In genomic region chr1:161177112-161177935, GRCh38 we compare ENCODE assay signal across 1 cellular context.
TF ChIP-seq lines count a peak whose summit lies in the region.

TSS of gene B4GALT3 (minus strand) at chr1:161177507. CDS start at chr1:161176060, 1,447 bp downstream.

TF ChIP-seq in HepG2, 621 proteins besides CTCF, POLR2A, EP300 and RAD21 (continued from another document and continues in another):
- TF ChIP-seq, protein P1, sequence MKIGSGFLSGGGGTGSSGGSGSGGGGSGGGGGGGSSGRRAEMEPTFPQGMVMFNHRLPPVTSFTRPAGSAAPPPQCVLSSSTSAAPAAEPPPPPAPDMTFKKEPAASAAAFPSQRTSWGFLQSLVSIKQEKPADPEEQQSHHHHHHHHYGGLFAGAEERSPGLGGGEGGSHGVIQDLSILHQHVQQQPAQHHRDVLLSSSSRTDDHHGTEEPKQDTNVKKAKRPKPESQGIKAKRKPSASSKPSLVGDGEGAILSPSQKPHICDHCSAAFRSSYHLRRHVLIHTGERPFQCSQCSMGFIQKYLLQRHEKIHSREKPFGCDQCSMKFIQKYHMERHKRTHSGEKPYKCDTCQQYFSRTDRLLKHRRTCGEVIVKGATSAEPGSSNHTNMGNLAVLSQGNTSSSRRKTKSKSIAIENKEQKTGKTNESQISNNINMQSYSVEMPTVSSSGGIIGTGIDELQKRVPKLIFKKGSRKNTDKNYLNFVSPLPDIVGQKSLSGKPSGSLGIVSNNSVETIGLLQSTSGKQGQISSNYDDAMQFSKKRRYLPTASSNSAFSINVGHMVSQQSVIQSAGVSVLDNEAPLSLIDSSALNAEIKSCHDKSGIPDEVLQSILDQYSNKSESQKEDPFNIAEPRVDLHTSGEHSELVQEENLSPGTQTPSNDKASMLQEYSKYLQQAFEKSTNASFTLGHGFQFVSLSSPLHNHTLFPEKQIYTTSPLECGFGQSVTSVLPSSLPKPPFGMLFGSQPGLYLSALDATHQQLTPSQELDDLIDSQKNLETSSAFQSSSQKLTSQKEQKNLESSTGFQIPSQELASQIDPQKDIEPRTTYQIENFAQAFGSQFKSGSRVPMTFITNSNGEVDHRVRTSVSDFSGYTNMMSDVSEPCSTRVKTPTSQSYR (CRISPR knock-in tag; IDR thresholded peaks at IDR 0.05; ENCODE audit: borderline replicate concordance), result peak; percentile 8; the same call in 1 of the 2 replicates
- TF ChIP-seq ESRRA (CRISPR knock-in tag; IDR thresholded peaks at IDR 0.05; ENCODE audit: low read depth) (peak; percentile 85; the same call in 1 of the 2 replicates), ZFY (CRISPR knock-in tag; IDR thresholded peaks at IDR 0.05) (peak; percentile 89), GATAD1 (CRISPR knock-in tag; IDR thresholded peaks at IDR 0.05) (peak; percentile 78), U2AF1 (optimal IDR thresholded peaks at IDR 0.05; ENCODE audit: low read depth, low read length) (peak; percentile 64), TAF1 (CRISPR knock-in tag; IDR thresholded peaks at IDR 0.05) (peak; percentile 93), ADNP (CRISPR knock-in tag; IDR thresholded peaks at IDR 0.05) (no peak), MAFF (IDR thresholded peaks at IDR 0.05; ENCODE audit: low read depth, low read length) (no peak), BHLHE40 (IDR thresholded peaks at IDR 0.05; ENCODE audit: low read length) (no peak), SPEN (CRISPR knock-in tag; IDR thresholded peaks at IDR 0.05; ENCODE audit: low read depth) (peak; percentile 68), NFE2L2 (IDR thresholded peaks at IDR 0.05; ENCODE audit: low read length) (no peak), HNRNPLL (IDR thresholded peaks at IDR 0.05; ENCODE audit: low read depth, low read length, poor library complexity, severe bottlenecking) (peak; percentile 57), RCOR2 (CRISPR knock-in tag; IDR thresholded peaks at IDR 0.05) (no peak), ZNF232 (CRISPR knock-in tag; IDR thresholded peaks at IDR 0.05; ENCODE audit: borderline replicate concordance) (peak; percentile 68; the same call in 1 of the 2 replicates), ZBTB7A (CRISPR knock-in tag; IDR thresholded peaks at IDR 0.05) (0 out of 2 replicates have a peak, but pooled peaks have one; percentile 9), POLR2AphosphoS5 (IDR thresholded peaks at IDR 0.05; ENCODE audit: low read depth, low read length) (peak; percentile 98), ZNF501 (CRISPR knock-in tag; IDR thresholded peaks at IDR 0.05) (peak; percentile 93), NPAS2 (CRISPR knock-in tag; IDR thresholded peaks at IDR 0.05; ENCODE audit: borderline replicate concordance) (peak; percentile 67; the same call in 1 of the 2 replicates), SATB2 (CRISPR knock-in tag; IDR thresholded peaks at IDR 0.05) (0 out of 2 replicates have a peak, but pooled peaks have one; percentile 39), ZNF543 (CRISPR knock-in tag; IDR thresholded peaks at IDR 0.05) (peak; percentile 70; the same call in 1 of the 2 replicates), KLF9 (CRISPR knock-in tag; IDR thresholded peaks at IDR 0.05; ENCODE audit: low read depth) (peak; percentile 72; the same call in 1 of the 2 replicates), ZNF337 (CRISPR knock-in tag; IDR thresholded peaks at IDR 0.05; ENCODE audit: borderline replicate concordance, low read depth) (peak; percentile 86; the same call in 1 of the 2 replicates), SP1 (IDR thresholded peaks at IDR 0.05) (no peak), SP1 (CRISPR knock-in tag; IDR thresholded peaks at IDR 0.05) (peak; percentile 97), TCF7L2 (IDR thresholded peaks at IDR 0.05; ENCODE audit: low read depth, low read length) (no peak), ZNF772 (CRISPR knock-in tag; IDR thresholded peaks at IDR 0.05) (peak; percentile 74; the same call in 1 of the 2 replicates), THRA (CRISPR knock-in tag; IDR thresholded peaks at IDR 0.05; ENCODE audit: borderline replicate concordance) (peak; percentile 19), SKIL (CRISPR knock-in tag; IDR thresholded peaks at IDR 0.05; ENCODE audit: borderline replicate concordance) (0 out of 2 replicates have a peak, but pooled peaks have one; percentile 33), TARDBP (CRISPR knock-in tag; IDR thresholded peaks at IDR 0.05) (peak; percentile 57; the same call in 1 of the 2 replicates), ZNF234 (CRISPR knock-in tag; conservative IDR thresholded peaks at IDR 0.05) (0 out of 2 replicates have a peak, but pooled peaks have one; percentile 35), TSC22D2 (CRISPR knock-in tag; IDR thresholded peaks at IDR 0.05; ENCODE audit: borderline replicate concordance) (no peak; the same call in 1 of the 2 replicates), ZNF350 (CRISPR knock-in tag; IDR thresholded peaks at IDR 0.05; ENCODE audit: borderline replicate concordance, low read depth) (peak; percentile 79; the same call in 1 of the 2 replicates), DMAP1 (CRISPR knock-in tag; IDR thresholded peaks at IDR 0.05) (peak; percentile 98), CREM (IDR thresholded peaks at IDR 0.05) (peak; percentile 42), CREM (CRISPR knock-in tag; IDR thresholded peaks at IDR 0.05) (peak; percentile 4; the same call in 1 of the 2 replicates), ZNF317 (CRISPR knock-in tag; IDR thresholded peaks at IDR 0.05) (peak; percentile 91), ZBTB26 (CRISPR knock-in tag; IDR thresholded peaks at IDR 0.05; ENCODE audit: borderline replicate concordance) (peak; percentile 81; the same call in 1 of the 2 replicates), ZNF883 (CRISPR knock-in tag; IDR thresholded peaks at IDR 0.05; ENCODE audit: not compliant biosample characterization) (peak; percentile 85), SOX5 (CRISPR knock-in tag; IDR thresholded peaks at IDR 0.05; ENCODE audit: borderline replicate concordance) (peak; percentile 39; the same call in 1 of the 2 replicates), MED8 (CRISPR knock-in tag; IDR thresholded peaks at IDR 0.05; ENCODE audit: insufficient replicate concordance) (peak; percentile 75)
- TF ChIP-seq, protein P2, sequence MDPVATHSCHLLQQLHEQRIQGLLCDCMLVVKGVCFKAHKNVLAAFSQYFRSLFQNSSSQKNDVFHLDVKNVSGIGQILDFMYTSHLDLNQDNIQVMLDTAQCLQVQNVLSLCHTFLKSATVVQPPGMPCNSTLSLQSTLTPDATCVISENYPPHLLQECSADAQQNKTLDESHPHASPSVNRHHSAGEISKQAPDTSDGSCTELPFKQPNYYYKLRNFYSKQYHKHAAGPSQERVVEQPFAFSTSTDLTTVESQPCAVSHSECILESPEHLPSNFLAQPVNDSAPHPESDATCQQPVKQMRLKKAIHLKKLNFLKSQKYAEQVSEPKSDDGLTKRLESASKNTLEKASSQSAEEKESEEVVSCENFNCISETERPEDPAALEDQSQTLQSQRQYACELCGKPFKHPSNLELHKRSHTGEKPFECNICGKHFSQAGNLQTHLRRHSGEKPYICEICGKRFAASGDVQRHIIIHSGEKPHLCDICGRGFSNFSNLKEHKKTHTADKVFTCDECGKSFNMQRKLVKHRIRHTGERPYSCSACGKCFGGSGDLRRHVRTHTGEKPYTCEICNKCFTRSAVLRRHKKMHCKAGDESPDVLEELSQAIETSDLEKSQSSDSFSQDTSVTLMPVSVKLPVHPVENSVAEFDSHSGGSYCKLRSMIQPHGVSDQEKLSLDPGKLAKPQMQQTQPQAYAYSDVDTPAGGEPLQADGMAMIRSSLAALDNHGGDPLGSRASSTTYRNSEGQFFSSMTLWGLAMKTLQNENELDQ (CRISPR knock-in tag; IDR thresholded peaks at IDR 0.05; ENCODE audit: borderline replicate concordance), result 0 out of 2 replicates have a peak, but pooled peaks have one; percentile 66
- TF ChIP-seq, protein P3, sequence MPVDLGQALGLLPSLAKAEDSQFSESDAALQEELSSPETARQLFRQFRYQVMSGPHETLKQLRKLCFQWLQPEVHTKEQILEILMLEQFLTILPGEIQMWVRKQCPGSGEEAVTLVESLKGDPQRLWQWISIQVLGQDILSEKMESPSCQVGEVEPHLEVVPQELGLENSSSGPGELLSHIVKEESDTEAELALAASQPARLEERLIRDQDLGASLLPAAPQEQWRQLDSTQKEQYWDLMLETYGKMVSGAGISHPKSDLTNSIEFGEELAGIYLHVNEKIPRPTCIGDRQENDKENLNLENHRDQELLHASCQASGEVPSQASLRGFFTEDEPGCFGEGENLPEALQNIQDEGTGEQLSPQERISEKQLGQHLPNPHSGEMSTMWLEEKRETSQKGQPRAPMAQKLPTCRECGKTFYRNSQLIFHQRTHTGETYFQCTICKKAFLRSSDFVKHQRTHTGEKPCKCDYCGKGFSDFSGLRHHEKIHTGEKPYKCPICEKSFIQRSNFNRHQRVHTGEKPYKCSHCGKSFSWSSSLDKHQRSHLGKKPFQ (CRISPR knock-in tag; IDR thresholded peaks at IDR 0.05; ENCODE audit: insufficient replicate concordance), result no peak
- TF ChIP-seq, protein P4, sequence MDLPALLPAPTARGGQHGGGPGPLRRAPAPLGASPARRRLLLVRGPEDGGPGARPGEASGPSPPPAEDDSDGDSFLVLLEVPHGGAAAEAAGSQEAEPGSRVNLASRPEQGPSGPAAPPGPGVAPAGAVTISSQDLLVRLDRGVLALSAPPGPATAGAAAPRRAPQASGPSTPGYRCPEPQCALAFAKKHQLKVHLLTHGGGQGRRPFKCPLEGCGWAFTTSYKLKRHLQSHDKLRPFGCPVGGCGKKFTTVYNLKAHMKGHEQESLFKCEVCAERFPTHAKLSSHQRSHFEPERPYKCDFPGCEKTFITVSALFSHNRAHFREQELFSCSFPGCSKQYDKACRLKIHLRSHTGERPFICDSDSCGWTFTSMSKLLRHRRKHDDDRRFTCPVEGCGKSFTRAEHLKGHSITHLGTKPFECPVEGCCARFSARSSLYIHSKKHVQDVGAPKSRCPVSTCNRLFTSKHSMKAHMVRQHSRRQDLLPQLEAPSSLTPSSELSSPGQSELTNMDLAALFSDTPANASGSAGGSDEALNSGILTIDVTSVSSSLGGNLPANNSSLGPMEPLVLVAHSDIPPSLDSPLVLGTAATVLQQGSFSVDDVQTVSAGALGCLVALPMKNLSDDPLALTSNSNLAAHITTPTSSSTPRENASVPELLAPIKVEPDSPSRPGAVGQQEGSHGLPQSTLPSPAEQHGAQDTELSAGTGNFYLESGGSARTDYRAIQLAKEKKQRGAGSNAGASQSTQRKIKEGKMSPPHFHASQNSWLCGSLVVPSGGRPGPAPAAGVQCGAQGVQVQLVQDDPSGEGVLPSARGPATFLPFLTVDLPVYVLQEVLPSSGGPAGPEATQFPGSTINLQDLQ (CRISPR knock-in tag; IDR thresholded peaks at IDR 0.05), result peak; percentile 73
- TF ChIP-seq, protein P5, sequence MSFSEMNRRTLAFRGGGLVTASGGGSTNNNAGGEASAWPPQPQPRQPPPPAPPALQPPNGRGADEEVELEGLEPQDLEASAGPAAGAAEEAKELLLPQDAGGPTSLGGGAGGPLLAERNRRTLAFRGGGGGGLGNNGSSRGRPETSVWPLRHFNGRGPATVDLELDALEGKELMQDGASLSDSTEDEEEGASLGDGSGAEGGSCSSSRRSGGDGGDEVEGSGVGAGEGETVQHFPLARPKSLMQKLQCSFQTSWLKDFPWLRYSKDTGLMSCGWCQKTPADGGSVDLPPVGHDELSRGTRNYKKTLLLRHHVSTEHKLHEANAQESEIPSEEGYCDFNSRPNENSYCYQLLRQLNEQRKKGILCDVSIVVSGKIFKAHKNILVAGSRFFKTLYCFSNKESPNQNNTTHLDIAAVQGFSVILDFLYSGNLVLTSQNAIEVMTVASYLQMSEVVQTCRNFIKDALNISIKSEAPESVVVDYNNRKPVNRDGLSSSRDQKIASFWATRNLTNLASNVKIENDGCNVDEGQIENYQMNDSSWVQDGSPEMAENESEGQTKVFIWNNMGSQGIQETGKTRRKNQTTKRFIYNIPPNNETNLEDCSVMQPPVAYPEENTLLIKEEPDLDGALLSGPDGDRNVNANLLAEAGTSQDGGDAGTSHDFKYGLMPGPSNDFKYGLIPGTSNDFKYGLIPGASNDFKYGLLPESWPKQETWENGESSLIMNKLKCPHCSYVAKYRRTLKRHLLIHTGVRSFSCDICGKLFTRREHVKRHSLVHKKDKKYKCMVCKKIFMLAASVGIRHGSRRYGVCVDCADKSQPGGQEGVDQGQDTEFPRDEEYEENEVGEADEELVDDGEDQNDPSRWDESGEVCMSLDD (CRISPR knock-in tag; IDR thresholded peaks at IDR 0.05; ENCODE audit: borderline replicate concordance), result no peak
- TF ChIP-seq, protein P6, sequence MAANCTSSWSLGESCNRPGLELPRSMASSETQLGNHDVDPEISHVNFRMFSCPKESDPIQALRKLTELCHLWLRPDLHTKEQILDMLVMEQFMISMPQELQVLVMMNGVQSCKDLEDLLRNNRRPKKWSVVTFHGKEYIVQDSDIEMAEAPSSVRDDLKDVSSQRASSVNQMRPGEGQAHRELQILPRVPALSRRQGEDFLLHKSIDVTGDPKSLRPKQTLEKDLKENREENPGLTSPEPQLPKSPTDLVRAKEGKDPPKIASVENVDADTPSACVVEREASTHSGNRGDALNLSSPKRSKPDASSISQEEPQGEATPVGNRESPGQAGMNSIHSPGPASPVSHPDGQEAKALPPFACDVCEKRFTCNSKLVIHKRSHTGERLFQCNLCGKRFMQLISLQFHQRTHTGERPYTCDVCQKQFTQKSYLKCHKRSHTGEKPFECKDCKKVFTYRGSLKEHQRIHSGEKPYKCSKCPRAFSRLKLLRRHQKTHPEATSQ (CRISPR knock-in tag; IDR thresholded peaks at IDR 0.05; ENCODE audit: borderline replicate concordance), result no peak
